ENCODE assay signal across 15 cellular contexts in the genomic region with DNA sequence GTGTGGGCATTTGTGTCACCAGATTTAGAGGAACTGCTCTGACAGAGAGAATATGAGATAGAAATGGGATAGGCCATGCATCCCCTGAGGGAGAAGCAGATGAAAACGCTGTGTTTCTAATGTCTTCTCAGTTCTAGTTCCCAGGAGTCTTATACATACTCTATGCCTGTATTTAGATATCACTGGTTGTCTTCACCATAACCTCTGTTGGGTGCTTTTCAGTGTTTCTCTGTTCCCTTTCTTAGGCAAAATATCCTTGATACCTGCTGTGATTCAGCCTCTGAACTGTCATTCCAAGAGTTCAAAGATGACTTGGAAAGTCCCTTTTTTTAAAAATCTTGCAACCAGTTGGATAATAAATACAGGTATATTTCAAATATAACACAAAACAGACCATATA.
A peak's percentile ranks its signal among the peaks of the same experiment; 100 is the strongest.
DNase-seq lines count a peak whose midpoint lies in the region; ATAC-seq and TF ChIP-seq lines count a peak whose summit lies in the region.
"Had no signal": no experiment of that assay in that cellular context is flagged by ENCODE, and none has a peak within 500 bp of the region (broad histone marks: within the 10 kb centered on the region; RNA-seq: fewer than 3 reads in every experiment).

No MANE protein-coding gene starts in this region.

- H3K9me3 ChIP-seq in GM23248 (ENCODE audit: low read depth) (no peaks in the 10 kb centered on the region), WERI-Rb-1 (ENCODE audit: severe bottlenecking) (no peaks in the 10 kb centered on the region)
- H3K9me3 ChIP-seq: left ventricle myocardium inferior had no signal

- DNase-seq in GM06990 (ENCODE audit: extremely low read depth, insufficient read length) (peak; percentile 13), GM23248 (no peak), Kasumi-1 (lab: John Stamatoyannopoulos, UW) (no peak), DMS79 treated with DMSO at 0.1 percent for 48 hours (lab: John Stamatoyannopoulos, UW) (no peak), WERI-Rb-1 (no peak)
- DNase-seq: amniotic stem cell; dorsolateral prefrontal cortex; foreskin melanocyte; left ventricle myocardium inferior; NCI-H1694; stimulated activated CD8-positive, alpha-beta memory T cell treated with anti-CD3 and anti-CD28 coated beads, Interleukin-4, amount 100 ng/mL, for 48 hours; T-helper 9 cell had no signal

- in situ Hi-C loops in GM23248 (cut with MboI): no loop called here

- WGBS in GM23248 (ENCODE audit: low coverage in 1 of 2, low lambda C conversion rate in 2 of 2, missing lambda C conversion rate in 2 of 2), 2 experiments: 10 to 14% methylated on average over 1 of the region's 1 CpG

- no peaks in the 10 kb centered on the region for H3K79me2 ChIP-seq in GM23248 (ENCODE audit: insufficient read depth)

- no peaks in the 10 kb centered on the region for H4K20me1 ChIP-seq in GM23248 (ENCODE audit: insufficient read depth)

- no peak overlapping the region for H3K4me2 ChIP-seq in GM23248 (ENCODE audit: unreplicated experiment)

- TF ChIP-seq CTCF in GM06990 (IDR thresholded peaks at IDR 0.05; ENCODE audit: insufficient read depth, low read length, poor library complexity, severe bottlenecking): no peak
- no peak for TF ChIP-seq CTCF in WERI-Rb-1 (IDR thresholded peaks at IDR 0.05; ENCODE audit: low read depth, low read length)

- peaks cover 8% of the 10 kb centered on the region for H3F3A ChIP-seq in GM23248 (ENCODE audit: insufficient read depth)

- no peak overlapping the region for H2AFZ ChIP-seq in GM23248

- H3K4me3 ChIP-seq in GM06990 (replicated peaks; ENCODE audit: low read depth, low read length) (no peak overlapping the region), GM23248 (no peak overlapping the region), WERI-Rb-1 (ENCODE audit: low read depth, low read length) (no peak overlapping the region)
- H3K4me3 ChIP-seq: dorsolateral prefrontal cortex, left ventricle myocardium inferior had no signal

- no peaks in the 10 kb centered on the region for H3K27me3 ChIP-seq in GM06990 (replicated peaks; ENCODE audit: control insufficient read depth, insufficient read depth, low read length)
- H3K27me3 ChIP-seq in GM23248 (replicated peaks; ENCODE audit: insufficient read depth): no peaks in the 10 kb centered on the region
- no peaks in the 10 kb centered on the region for H3K27me3 ChIP-seq in WERI-Rb-1 (ENCODE audit: insufficient read depth, low read depth, severe bottlenecking)
- H3K27me3 ChIP-seq: dorsolateral prefrontal cortex had no signal

- H3K4me1 ChIP-seq in GM23248 (ENCODE audit: insufficient read depth): peaks cover 18% of the 10 kb centered on the region; the same call in 1 of the 2 replicates
- H3K4me1 ChIP-seq: left ventricle myocardium inferior had no signal

- H3K36me3 ChIP-seq in GM06990 (ENCODE audit: control insufficient read depth, insufficient read depth, low read length): no peaks in the 10 kb centered on the region
- H3K36me3 ChIP-seq in GM23248 (ENCODE audit: low read depth): no peaks in the 10 kb centered on the region
- H3K36me3 ChIP-seq in WERI-Rb-1: no peaks in the 10 kb centered on the region
- H3K36me3 ChIP-seq: left ventricle myocardium inferior had no signal

- no peak overlapping the region for H3K9ac ChIP-seq in GM23248

- ATAC-seq in GM19043 (IDR thresholded peaks at IDR 0.05; ENCODE audit: low read depth, unreplicated experiment): peak; percentile 52
- ATAC-seq in HG02642 (IDR thresholded peaks at IDR 0.05; ENCODE audit: poor library complexity, unreplicated experiment): peak; percentile 76
- ATAC-seq in HG03457 (IDR thresholded peaks at IDR 0.05; ENCODE audit: unreplicated experiment): peak; percentile 86

- no peaks in the 10 kb centered on the region for H3K9me2 ChIP-seq in GM23248 (ENCODE audit: insufficient read depth)

- H3K27ac ChIP-seq in GM23248: no peak overlapping the region
- H3K27ac ChIP-seq in WERI-Rb-1: no peak overlapping the region
- H3K27ac ChIP-seq: left ventricle myocardium inferior had no signal
